28 cellular contexts compared by ENCODE assay signal in the genomic region with DNA sequence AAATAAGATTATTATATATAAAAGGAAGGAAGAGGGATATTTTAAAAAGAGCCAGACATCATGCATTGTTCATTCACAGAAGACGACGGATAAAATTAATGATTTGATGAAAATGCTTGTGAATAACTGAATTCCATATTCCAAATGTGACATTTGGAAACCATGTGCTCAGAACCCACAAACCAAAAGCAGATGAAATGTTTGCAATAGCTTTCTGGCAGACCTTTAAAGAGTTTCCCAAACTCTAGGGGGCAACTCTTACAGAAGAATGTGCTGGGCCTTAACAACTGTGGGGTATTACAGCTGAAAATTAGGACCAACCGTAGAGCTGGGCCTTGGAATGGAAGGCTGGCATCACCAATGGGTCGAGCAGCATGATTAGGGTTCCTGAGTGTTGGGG.
"Had no signal": no experiment of that assay in that cellular context is flagged by ENCODE, and none has a peak within 500 bp of the region (broad histone marks: within the 10 kb centered on the region; RNA-seq: fewer than 3 reads in every experiment).

No MANE protein-coding gene starts in this region.

- H3K4me2 ChIP-seq: neural progenitor cell had no signal

- H3K4me1 Mint-ChIP-seq: natural killer cell; nephron; stimulated activated effector memory CD8-positive, alpha-beta T cell treated with anti-CD3 and anti-CD28 coated beads, Interleukin-12 subunit alpha, Interleukin-12 subunit beta, amount 100 ng/mL, for 72 hours; stimulated activated naive B cell treated with anti-CD40 and anti-IgM and Interleukin-4, amounts not matched to agents 10 μg/mL and 1 μg/mL and 100 μg/mL, for 72 hours had no signal

- H3K4me3 ChIP-seq: neural progenitor cell, ovary, psoas muscle, right lobe of liver, sigmoid colon, stomach, thoracic aorta, thyroid gland, tibial nerve, upper lobe of left lung, vagina had no signal

- H3K4me3 Mint-ChIP-seq: natural killer cell; nephron; neural progenitor cell; stimulated activated effector memory CD8-positive, alpha-beta T cell treated with anti-CD3 and anti-CD28 coated beads, Interleukin-12 subunit alpha, Interleukin-12 subunit beta, amount 100 ng/mL, for 72 hours; stimulated activated naive B cell treated with anti-CD40 and anti-IgM and Interleukin-4, amounts not matched to agents 10 μg/mL and 1 μg/mL and 100 μg/mL, for 72 hours; stimulated activated naive CD8-positive, alpha-beta T cell treated with anti-CD3 and anti-CD28 coated beads, Interleukin-15, Interleukin-2, amounts not matched to agents 100 ng/mL and 50 ng/mL, for 24 hours had no signal

- H3K27me3 Mint-ChIP-seq: progenitor cell of endocrine pancreas; stimulated activated naive B cell treated with anti-CD40 and anti-IgM and Interleukin-4, amounts not matched to agents 10 μg/mL and 1 μg/mL and 100 μg/mL, for 72 hours; stimulated activated naive CD8-positive, alpha-beta T cell treated with anti-CD3 and anti-CD28 coated beads, Interleukin-15, Interleukin-2, amounts not matched to agents 100 ng/mL and 50 ng/mL, for 24 hours had no signal

- H3K9ac ChIP-seq: neural progenitor cell, parathyroid adenoma had no signal

- H3K9me3 ChIP-seq: ovary, psoas muscle, right lobe of liver, sigmoid colon, stomach, thoracic aorta, thyroid gland, tibial nerve, upper lobe of left lung, vagina had no signal

- DNase-seq: natural killer cell; occipital lobe; ovary; posterior cingulate gyrus; psoas muscle; right cardiac atrium; right lobe of liver; sigmoid colon; small intestine; stimulated activated CD4-positive, alpha-beta T cell treated with anti-CD3 and anti-CD28 coated beads, Interleukin-15, amount 100 ng/mL, for 24 hours; stimulated activated CD4-positive, alpha-beta T cell treated with anti-CD3 and anti-CD28 coated beads, Interleukin-2, amount 100 ng/mL, for 24 hours; stimulated activated CD4-positive, alpha-beta T cell treated with anti-CD3 and anti-CD28 coated beads, Interleukin-2, amount 100 ng/mL, for 48 hours; stimulated activated CD4-positive, alpha-beta T cell treated with anti-CD3 and anti-CD28 coated beads, Interleukin-4, amount 100 ng/mL, for 24 hours; stimulated activated naive B cell treated with anti-CD40 and anti-IgM and Interleukin-4, amounts not matched to agents 10 μg/mL and 1 μg/mL and 100 μg/mL, for 72 hours; stimulated activated naive CD4-positive, alpha-beta T cell treated with Interleukin-2 at 50 U/mL for 16 hours; stomach; thyroid gland; trophoblast cell; upper lobe of left lung had no signal

- H3K27me3 ChIP-seq: neural progenitor cell, ovary, right lobe of liver, sigmoid colon, stomach, thyroid gland, tibial nerve, upper lobe of left lung, vagina had no signal

- H3K27ac ChIP-seq: neural progenitor cell, ovary, parathyroid adenoma, psoas muscle, right lobe of liver, sigmoid colon, stomach, thoracic aorta, thyroid gland, tibial nerve, upper lobe of left lung, vagina had no signal

- H3K36me3 ChIP-seq: neural progenitor cell, ovary, right lobe of liver, sigmoid colon, stomach, thoracic aorta, thyroid gland, tibial nerve, upper lobe of left lung, vagina had no signal

- H3K27ac Mint-ChIP-seq: natural killer cell; nephron; neural progenitor cell; progenitor cell of endocrine pancreas; stimulated activated effector memory CD8-positive, alpha-beta T cell treated with anti-CD3 and anti-CD28 coated beads, Interleukin-12 subunit alpha, Interleukin-12 subunit beta, amount 100 ng/mL, for 72 hours; stimulated activated naive B cell treated with anti-CD40 and anti-IgM and Interleukin-4, amounts not matched to agents 10 μg/mL and 1 μg/mL and 100 μg/mL, for 72 hours; stimulated activated naive CD8-positive, alpha-beta T cell treated with anti-CD3 and anti-CD28 coated beads, Interleukin-15, Interleukin-2, amounts not matched to agents 100 ng/mL and 50 ng/mL, for 24 hours had no signal

- H3K79me2 ChIP-seq: parathyroid adenoma had no signal

- H3K36me3 Mint-ChIP-seq: natural killer cell; neural progenitor cell; stimulated activated effector memory CD8-positive, alpha-beta T cell treated with anti-CD3 and anti-CD28 coated beads, Interleukin-12 subunit alpha, Interleukin-12 subunit beta, amount 100 ng/mL, for 72 hours; stimulated activated naive B cell treated with anti-CD40 and anti-IgM and Interleukin-4, amounts not matched to agents 10 μg/mL and 1 μg/mL and 100 μg/mL, for 72 hours had no signal

- H3K4me1 ChIP-seq: neural progenitor cell, parathyroid adenoma, right lobe of liver, sigmoid colon, stomach, tibial nerve, upper lobe of left lung, vagina had no signal

- H3K9me3 Mint-ChIP-seq: natural killer cell; nephron; neural progenitor cell; stimulated activated effector memory CD8-positive, alpha-beta T cell treated with anti-CD3 and anti-CD28 coated beads, Interleukin-12 subunit alpha, Interleukin-12 subunit beta, amount 100 ng/mL, for 72 hours; stimulated activated naive CD8-positive, alpha-beta T cell treated with anti-CD3 and anti-CD28 coated beads, Interleukin-15, Interleukin-2, amounts not matched to agents 100 ng/mL and 50 ng/mL, for 24 hours had no signal

- H2AFZ ChIP-seq: neural progenitor cell, parathyroid adenoma had no signal
